1 cellular context compared by ENCODE assay signal in genomic region chr18:57835904-57836303, GRCh38.
TF ChIP-seq lines count a peak whose summit lies in the region.

No MANE protein-coding gene starts in this region.

TF ChIP-seq in IMR-90, 13 proteins besides CTCF, POLR2A, EP300 and RAD21 (continued from another document):
- no peak for TF ChIP-seq MAFK (IDR thresholded peaks at IDR 0.05; ENCODE audit: low read depth, low read length)
- TF ChIP-seq CHD1 (IDR thresholded peaks at IDR 0.05; ENCODE audit: low read depth, low read length): no peak
- no peak for TF ChIP-seq NFE2L2 (IDR thresholded peaks at IDR 0.05; ENCODE audit: low read depth, low read length)
- no peak for TF ChIP-seq USF2 (IDR thresholded peaks at IDR 0.05; ENCODE audit: low read depth, low read length)
- TF ChIP-seq FOS (IDR thresholded peaks at IDR 0.05; ENCODE audit: low read depth, low read length): no peak
- TF ChIP-seq, protein P1, sequence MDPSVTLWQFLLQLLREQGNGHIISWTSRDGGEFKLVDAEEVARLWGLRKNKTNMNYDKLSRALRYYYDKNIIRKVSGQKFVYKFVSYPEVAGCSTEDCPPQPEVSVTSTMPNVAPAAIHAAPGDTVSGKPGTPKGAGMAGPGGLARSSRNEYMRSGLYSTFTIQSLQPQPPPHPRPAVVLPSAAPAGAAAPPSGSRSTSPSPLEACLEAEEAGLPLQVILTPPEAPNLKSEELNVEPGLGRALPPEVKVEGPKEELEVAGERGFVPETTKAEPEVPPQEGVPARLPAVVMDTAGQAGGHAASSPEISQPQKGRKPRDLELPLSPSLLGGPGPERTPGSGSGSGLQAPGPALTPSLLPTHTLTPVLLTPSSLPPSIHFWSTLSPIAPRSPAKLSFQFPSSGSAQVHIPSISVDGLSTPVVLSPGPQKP (IDR thresholded peaks at IDR 0.05; ENCODE audit: borderline replicate concordance, low read depth, low read length): no peak
